14 cellular contexts compared by ENCODE assay signal in genomic region chr4:141425124-141425523, GRCh38.
DNase-seq lines count a peak whose midpoint lies in the region; ATAC-seq and TF ChIP-seq lines count a peak whose summit lies in the region.
"Had no signal": no experiment of that assay in that cellular context is flagged by ENCODE, and none has a peak within 500 bp of the region (broad histone marks: within the 10 kb centered on the region; RNA-seq: fewer than 3 reads in every experiment).

No MANE protein-coding gene starts in this region.

- CTCF ChIA-PET in RWPE1 (lab: Yijun Ruan, JAX): interaction anchor here (0.7 kb wide), 1 partner anchor 230 kb away, joined by 3 read pairs; no protein-coding TSS in a partner anchor

- no peak for TF ChIP-seq CTCF in RWPE1 (conservative IDR thresholded peaks at IDR 0.05; ENCODE audit: low read depth)

- H3K27ac ChIP-seq in RWPE1: no peak overlapping the region

- POLR2A ChIA-PET in RWPE1 (lab: Yijun Ruan, JAX; ENCODE audit: low non-redundant PET): no interaction called here

- ATAC-seq in GM18519 (IDR thresholded peaks at IDR 0.05; ENCODE audit: low FRiP score, unreplicated experiment): no peak
- ATAC-seq: CD8-positive, alpha-beta T cell; GM23338 had no signal

- DNase-seq in GM04503 (ENCODE audit: low read depth) (peak; percentile 31), RWPE1 (ENCODE audit: low spot score) (peak; percentile 14), fibroblast of gingiva (ENCODE audit: low read depth) (peak; percentile 61), renal cortical epithelial cell (ENCODE audit: low read depth) (peak; percentile 83), activated T-cell treated with anti-CD3 and anti-CD28 coated beads for 4 hours (no peak), GDM1 (lab: John Stamatoyannopoulos, UW) (no peak)
- DNase-seq in activated CD4-positive, alpha-beta T cell treated with anti-CD3 and anti-CD28 coated beads for 48 hours: no peak
- DNase-seq: activated CD4-positive, alpha-beta T cell treated with anti-CD3 and anti-CD28 coated beads for 4 hours; activated T-cell treated with anti-CD3 and anti-CD28 coated beads, Interleukin-2, amount 50 U/mL, for 48 hours; CD8-positive, alpha-beta T cell; hippocampal formation; NCI-H187 treated with DMSO at 0.1 percent for 48 hours had no signal

Comparison
In these comparisons a context has a peak if more than half of its experiments do, and no peak if none do; other contexts are left out.
1. DNase-seq: peak in GM04503 (single experiment), RWPE1 (single experiment), fibroblast of gingiva (single experiment) and renal cortical epithelial cell (single experiment); none in activated T-cell treated with anti-CD3 and anti-CD28 coated beads for 4 hours (single experiment), GDM1 (single experiment) and activated CD4-positive, alpha-beta T cell treated with anti-CD3 and anti-CD28 coated beads for 48 hours (single experiment).